ENCODE assay signal across 8 cellular contexts in the genomic region with DNA sequence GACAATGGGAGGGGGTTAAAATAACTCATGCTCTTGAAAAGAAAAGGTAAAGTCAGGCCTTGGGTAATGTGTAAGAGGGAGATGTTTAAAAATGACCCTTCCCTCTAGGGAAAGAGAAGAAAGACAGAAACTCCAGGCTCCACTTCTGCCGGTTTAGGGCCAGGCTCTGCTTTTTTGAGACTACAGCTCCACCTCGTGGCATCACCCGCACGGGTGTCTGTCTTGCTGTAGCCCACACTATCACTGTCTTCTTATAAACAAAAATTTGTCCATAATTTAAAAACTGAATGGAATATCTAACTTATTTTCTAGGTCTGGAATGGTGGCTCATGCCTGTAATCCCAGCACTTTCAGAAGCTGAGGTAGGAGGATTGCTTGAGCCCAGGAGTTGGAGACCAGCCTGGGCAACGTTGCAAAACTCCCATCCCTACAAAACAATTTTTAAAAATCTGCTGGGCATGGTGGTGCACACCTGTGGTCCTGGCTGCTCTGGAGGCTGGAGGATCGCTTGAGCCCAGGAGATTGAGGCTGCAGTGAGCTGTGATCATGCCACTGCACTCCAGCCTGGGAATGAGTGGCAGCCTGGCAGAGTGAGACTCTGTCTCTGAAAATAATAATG.
DNase-seq lines count a peak whose midpoint lies in the region; ATAC-seq and TF ChIP-seq lines count a peak whose summit lies in the region.

No MANE protein-coding gene starts in this region.

- no peaks in the 10 kb centered on the region for H3K9me2 ChIP-seq in GM23338 (ENCODE audit: insufficient read depth)

- H3K4me2 ChIP-seq in GM23338, result 0 out of 2 replicates have a peak overlapping the region, but pooled peaks have one; percentile 58

- DNase-seq in COLO668 (lab: John Stamatoyannopoulos, UW; ENCODE audit: unreplicated experiment) (peak; percentile 84), GM23338 (ENCODE audit: low spot score) (peak; percentile 84), NCI-H345 treated with DMSO at 0.1 percent for 48 hours (lab: John Stamatoyannopoulos, UW; ENCODE audit: unreplicated experiment) (peak; percentile 15), colonic mucosa (peak; percentile 80), right lobe of liver (peak; percentile 64 to 71 (median 69))
- DNase-seq in activated CD4-positive, alpha-beta T cell treated with anti-CD3 and anti-CD28 coated beads, Interleukin-2, amount 10 ng/mL, durations not matched to agents 24 days and 14 days, result peak; percentile 88
- peak in 2 of 3 donors; percentile 46 to 59 for DNase-seq in stimulated activated CD4-positive, alpha-beta T cell treated with anti-CD3 and anti-CD28 coated beads, TNF-alpha, amount 100 ng/mL, for 48 hours (ENCODE audit: low read depth in 3 of 3)

- H3K9me3 Mint-ChIP-seq in GM23338, result no peaks in the 10 kb centered on the region
- H3K9me3 Mint-ChIP-seq in activated CD4-positive, alpha-beta T cell treated with anti-CD3 and anti-CD28 coated beads, Interleukin-2, amount 10 ng/mL, durations not matched to agents 24 days and 14 days, result no peaks in the 10 kb centered on the region

- no peaks in the 10 kb centered on the region for H3K36me3 Mint-ChIP-seq in GM23338 (ENCODE audit: low read depth)
- H3K36me3 Mint-ChIP-seq in activated CD4-positive, alpha-beta T cell treated with anti-CD3 and anti-CD28 coated beads, Interleukin-2, amount 10 ng/mL, durations not matched to agents 24 days and 14 days (ENCODE audit: low read depth), result no peaks in the 10 kb centered on the region

- H3K27ac ChIP-seq in GM23338 (ENCODE audit: low read depth) (0 out of 2 replicates have a peak overlapping the region, but pooled peaks have one; percentile 29), colonic mucosa (no peak overlapping the region), right lobe of liver (no peak overlapping the region)

- peak overlapping the region; percentile 76 for H2AFZ ChIP-seq in GM23338

- no peaks in the 10 kb centered on the region for H4K20me1 ChIP-seq in GM23338 (replicated peaks; ENCODE audit: insufficient read depth)

- H3K4me3 Mint-ChIP-seq in GM23338, result no peak overlapping the region
- no peak overlapping the region for H3K4me3 Mint-ChIP-seq in activated CD4-positive, alpha-beta T cell treated with anti-CD3 and anti-CD28 coated beads, Interleukin-2, amount 10 ng/mL, durations not matched to agents 24 days and 14 days

- intact Hi-C loops in activated CD4-positive, alpha-beta T cell treated with anti-CD3 and anti-CD28 coated beads, Interleukin-2, amount 10 ng/mL, durations not matched to agents 24 days and 14 days (cut with micrococcal nuclease), result loop anchor here (1.0 to 10.0 kb wide), 3 partner anchors 85 to 412 kb away; partner anchors contain the start of gene RASL11A
- intact Hi-C loops in colonic mucosa (cut with DNase I), result loop anchor here (2.0 kb wide), 1 partner anchor 375 kb away; no protein-coding TSS in a partner anchor
- intact Hi-C loops in right lobe of liver (cut with DNase I), result loop anchor here in 1 of 2 donors (10.0 kb wide), 2 partner anchors 75 to 365 kb away; no protein-coding TSS in a partner anchor

- H3K36me3 ChIP-seq in GM23338 (ENCODE audit: insufficient read depth), result no peaks in the 10 kb centered on the region
- H3K36me3 ChIP-seq in colonic mucosa, result no peaks in the 10 kb centered on the region
- no peaks in the 10 kb centered on the region for H3K36me3 ChIP-seq in right lobe of liver

- no peaks in the 10 kb centered on the region for H3F3A ChIP-seq in GM23338 (replicated peaks; ENCODE audit: low read depth)

- H3K9me3 ChIP-seq in colonic mucosa (no peaks in the 10 kb centered on the region), right lobe of liver (no peaks in the 10 kb centered on the region)

- TF ChIP-seq CTCF in GM23338 (conservative IDR thresholded peaks at IDR 0.05; ENCODE audit: low read depth in 2 of 2) (peak; percentile 87 to 93), colonic mucosa (IDR thresholded peaks at IDR 0.05) (peak; percentile 52), right lobe of liver (IDR thresholded peaks at IDR 0.05) (peak; percentile 79 to 87 (median 84))

- WGBS in right lobe of liver (ENCODE audit: insufficient coverage, low coverage, low lambda C conversion rate, missing lambda C conversion rate), result 5% methylated on average over 6 of the region's 6 CpGs

- H3K27me3 ChIP-seq in GM23338 (ENCODE audit: insufficient read depth) (0 out of 2 replicates have a peak, but pooled peaks cover 4% of the 10 kb centered on the region), colonic mucosa (no peaks in the 10 kb centered on the region), right lobe of liver (no peaks in the 10 kb centered on the region)

- peaks cover 13% of the 10 kb centered on the region for H3K27me3 Mint-ChIP-seq in GM23338 (ENCODE audit: insufficient read depth, low read depth, poor library complexity)
- peaks cover 22% of the 10 kb centered on the region for H3K27me3 Mint-ChIP-seq in activated CD4-positive, alpha-beta T cell treated with anti-CD3 and anti-CD28 coated beads, Interleukin-2, amount 10 ng/mL, durations not matched to agents 24 days and 14 days

- no peak for TF ChIP-seq POLR2A in right lobe of liver (IDR thresholded peaks at IDR 0.05)

- ATAC-seq in GM23338, result peak; percentile 32
- ATAC-seq in right lobe of liver, result peak; percentile 66 to 71 (median 70)
- ATAC-seq in GM18498 (IDR thresholded peaks at IDR 0.05; ENCODE audit: unreplicated experiment), result no peak

- H3K9ac ChIP-seq in colonic mucosa (ENCODE audit: low read depth in 2 of 2, low read length in 2 of 2), result no peak overlapping the region

- H3K4me3 ChIP-seq in GM23338 (no peak overlapping the region), colonic mucosa (no peak overlapping the region), right lobe of liver (no peak overlapping the region)

- H3K4me1 Mint-ChIP-seq in GM23338, result peaks cover 45% of the 10 kb centered on the region
- peaks cover 2% of the 10 kb centered on the region for H3K4me1 Mint-ChIP-seq in activated CD4-positive, alpha-beta T cell treated with anti-CD3 and anti-CD28 coated beads, Interleukin-2, amount 10 ng/mL, durations not matched to agents 24 days and 14 days

- H3K27ac Mint-ChIP-seq in GM23338, result no peak overlapping the region
- H3K27ac Mint-ChIP-seq in activated CD4-positive, alpha-beta T cell treated with anti-CD3 and anti-CD28 coated beads, Interleukin-2, amount 10 ng/mL, durations not matched to agents 24 days and 14 days, result no peak overlapping the region

- H3K79me2 ChIP-seq in GM23338 (replicated peaks; ENCODE audit: insufficient read depth), result no peaks in the 10 kb centered on the region

- H3K4me1 ChIP-seq in GM23338 (ENCODE audit: insufficient read depth) (peaks cover 32% of the 10 kb centered on the region), colonic mucosa (no peaks in the 10 kb centered on the region), right lobe of liver (no peaks in the 10 kb centered on the region)

Comparison
In these comparisons a context has a peak if more than half of its experiments do, and no peak if none do; other contexts are left out.
1. DNase-seq: peak in every context shown above with its lines; median percentile 88 in activated CD4-positive, alpha-beta T cell treated with anti-CD3 and anti-CD28 coated beads, Interleukin-2, amount 10 ng/mL, durations not matched to agents 24 days and 14 days; 84 in COLO668; 84 in GM23338; 80 in colonic mucosa; 69 in right lobe of liver; 52 in stimulated activated CD4-positive, alpha-beta T cell treated with anti-CD3 and anti-CD28 coated beads, TNF-alpha, amount 100 ng/mL, for 48 hours; 15 in NCI-H345 treated with DMSO at 0.1 percent for 48 hours.